Comparison of ENCODE assay signal across 8 cellular contexts in genomic region chr10:97849491-97850402, GRCh38. TPM values are rescaled to one million over a fixed set of nuclear protein-coding genes. Genes with fewer than 3 reads are reported as not detected.
DNase-seq lines count a peak whose midpoint lies in the region; ATAC-seq, FAIRE-seq and TF ChIP-seq lines count a peak whose summit lies in the region.

Gene GOLGA7B, plus strand, starts transcription at chr10:97849843. Its CDS starts 461 bp downstream, at chr10:97850304.

- FAIRE-seq in GM12891 (lab: Jason Lieb, UNC) (no peak), HTR-8/SVneo (lab: Jason Lieb, UNC) (no peak)

- no peak for TF ChIP-seq POLR2A in GM12891 (IDR thresholded peaks at IDR 0.05; ENCODE audit: low read depth, low read length)

- H3K4me1 Mint-ChIP-seq in brain: peaks cover 35% of the 10 kb centered on the region

- H3K27me3 Mint-ChIP-seq in brain: peaks cover 54% of the 10 kb centered on the region

- H3K36me3 Mint-ChIP-seq in brain: no peaks in the 10 kb centered on the region

- ATAC-seq in HG03025 (IDR thresholded peaks at IDR 0.05; ENCODE audit: low FRiP score, unreplicated experiment) (no peak), HG03469 (IDR thresholded peaks at IDR 0.05; ENCODE audit: unreplicated experiment) (no peak)

- no peaks in the 10 kb centered on the region for H3K9me3 Mint-ChIP-seq in brain

- peak; percentile 65 for DNase-seq in GM12891 (ENCODE audit: insufficient read length, low spot score)
- peak; percentile 54 for DNase-seq in HTR-8/SVneo (ENCODE audit: insufficient read length, low spot score)
- DNase-seq in T-helper 9 cell: peak; percentile 52
- DNase-seq in islet precursor cell: peak; percentile 85
- peak; percentile 33 for DNase-seq in stimulated activated CD4-positive, alpha-beta T cell treated with anti-CD3 and anti-CD28 coated beads, Interleukin-2, amount 100 ng/mL, for 4 hours (ENCODE audit: low read depth)

- peak within 1 kb of the TSS; percentile 81 to 91 (median 87) for H3K4me3 Mint-ChIP-seq in brain

- no peak for TF ChIP-seq CTCF in brain (conservative IDR thresholded peaks at IDR 0.05)

- peak within 1 kb of the TSS; percentile 71 to 95 (median 88) for H3K27ac Mint-ChIP-seq in brain

TF ChIP-seq in GM12891, 5 proteins besides CTCF, POLR2A, EP300 and RAD21:
- TF ChIP-seq POLR2AphosphoS5 (IDR thresholded peaks at IDR 0.05; ENCODE audit: low read depth, low read length) (no peak), POU2F2 (IDR thresholded peaks at IDR 0.05; ENCODE audit: low read depth, low read length) (no peak), PAX5 (IDR thresholded peaks at IDR 0.05; ENCODE audit: insufficient read depth, low read length, severe bottlenecking) (no peak), TAF1 (IDR thresholded peaks at IDR 0.05; ENCODE audit: low read depth, low read length) (no peak)

RNA-seq across cellular contexts. Expression of gene GOLGA7B, which starts in this region (rescaled TPM):
- polyA plus RNA-seq in GM12891 (2012; ENCODE audit: low read depth, missing spikeins): 0.01 TPM
- 10.7 TPM for polyA plus RNA-seq in brain (ENCODE audit: insufficient read depth, low read depth, low replicate concordance)

Comparison
In these comparisons a context has a peak if more than half of its experiments do, and no peak if none do; other contexts are left out.
1. DNase-seq: peak in every context shown above with its lines; median percentile 85 in islet precursor cell; 65 in GM12891; 54 in HTR-8/SVneo; 52 in T-helper 9 cell; 33 in stimulated activated CD4-positive, alpha-beta T cell treated with anti-CD3 and anti-CD28 coated beads, Interleukin-2, amount 100 ng/mL, for 4 hours.